In the genomic region with DNA sequence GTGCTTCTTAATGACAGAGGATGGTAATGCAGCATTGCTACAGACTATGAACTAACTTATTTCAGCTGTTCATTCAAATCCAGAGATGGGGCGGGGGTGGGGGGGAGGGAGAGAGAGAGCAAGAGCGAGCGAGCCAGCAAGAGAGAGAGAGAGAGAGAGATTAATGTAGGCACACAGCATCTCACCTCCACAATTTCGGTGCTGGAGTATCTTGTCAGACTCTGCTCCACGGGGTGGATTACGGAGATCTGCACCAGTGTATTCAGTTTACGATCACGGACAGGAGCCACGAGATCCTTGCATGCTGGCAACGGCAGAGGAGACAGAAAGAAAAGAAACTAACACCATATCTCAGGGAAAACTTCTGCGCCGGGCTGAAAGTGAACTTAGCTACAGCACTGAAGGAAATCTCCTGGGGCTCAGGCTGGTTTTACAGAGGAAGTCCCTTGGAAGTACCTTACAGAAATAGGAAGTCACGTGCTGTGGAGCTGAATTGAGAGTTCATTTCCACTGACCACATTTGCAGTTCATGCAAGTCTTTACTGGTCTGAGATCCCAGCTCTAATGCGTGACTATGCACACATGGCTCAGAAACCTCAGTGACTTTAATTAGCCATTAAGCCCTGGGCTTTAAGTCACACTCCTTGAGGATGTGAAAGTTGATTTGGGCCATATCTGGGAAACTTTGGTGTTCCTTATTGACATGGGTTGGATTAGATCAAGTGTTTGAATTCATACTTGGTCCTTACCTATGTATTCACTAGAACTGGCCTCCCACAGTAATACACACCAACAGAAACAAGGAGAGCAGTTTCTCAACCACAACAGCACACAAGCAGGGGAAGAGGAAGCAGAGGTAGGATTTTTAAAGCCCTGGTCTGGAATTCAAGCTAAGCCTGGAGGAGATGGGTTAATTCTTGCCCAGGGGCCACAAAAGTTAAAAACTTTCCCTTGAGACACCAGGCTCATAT, we compare ENCODE assay signal across 8 cellular contexts.
DNase-seq lines count a peak whose midpoint lies in the region; ATAC-seq and TF ChIP-seq lines count a peak whose summit lies in the region.

No MANE protein-coding gene starts in this region.

- peak; percentile 66 for ATAC-seq in activated CD8-positive, alpha-beta T cell treated with anti-CD3 and anti-CD28 coated beads, Interleukin-2, amount 10 ng/mL, durations not matched to agents 7 days and 5 days

- WGBS in endodermal cell (ENCODE audit: insufficient coverage in 1 of 2, insufficient read length in 1 of 2), 2 experiments, result 54 to 56% methylated on average over 8 to 14 of the region's 14 CpGs
- WGBS in stomach, 5 donors, result 0 to 4% (median 2%) methylated on average over 13 to 14 of the region's 14 CpGs

- POLR2A ChIA-PET in activated CD8-positive, alpha-beta T cell treated with anti-CD3 and anti-CD28 coated beads, Interleukin-2, amount 10 ng/mL, durations not matched to agents 7 days and 5 days (lab: Charles Lee), result interaction anchor here (0.5 to 7.7 kb wide), 15 partner anchors 9 to 298 kb away, joined by 3 to 106 read pairs (median 4); no protein-coding TSS in a partner anchor

- H3K9ac ChIP-seq in endodermal cell (ENCODE audit: extremely low read depth, low read length, poor library complexity, severe bottlenecking) (no peak overlapping the region), mucosa of stomach (ENCODE audit: low read length) (peak overlapping the region; percentile 18)

- TF ChIP-seq POLR2A in stomach (IDR thresholded peaks at IDR 0.05), result no peak

- no peak for TF ChIP-seq EP300 in stomach (IDR thresholded peaks at IDR 0.05)

- peak overlapping the region; percentile 92 for H3K4me3 Mint-ChIP-seq in activated CD8-positive, alpha-beta T cell treated with anti-CD3 and anti-CD28 coated beads, Interleukin-2, amount 10 ng/mL, durations not matched to agents 7 days and 5 days
- peak overlapping the region; percentile 25 for H3K4me3 Mint-ChIP-seq in endodermal cell

- H3K27ac ChIP-seq in endodermal cell (ENCODE audit: low read depth, low read length), result peak overlapping the region; percentile 65
- peak overlapping the region; percentile 12 to 86 (median 78) for H3K27ac ChIP-seq in stomach

- H3K36me3 ChIP-seq in H7 (replicated peaks; ENCODE audit: control insufficient read depth, insufficient read depth, low read length) (no peaks in the 10 kb centered on the region), endodermal cell (ENCODE audit: control insufficient read depth, insufficient read depth, low read length) (no peaks in the 10 kb centered on the region), mucosa of stomach (ENCODE audit: control insufficient read depth, insufficient read depth, low read length) (no peaks in the 10 kb centered on the region), stomach (no peaks in the 10 kb centered on the region)

- DNase-seq in ELF-1 (ENCODE audit: low read depth, low spot score) (peak; percentile 65), H7 (no peak), NAMALWA (ENCODE audit: low spot score) (peak; percentile 3), endodermal cell (peak; percentile 60), stomach (peak; percentile 38), NCI-H2227 treated with DMSO at 0.1 percent for 48 hours (lab: John Stamatoyannopoulos, UW) (no peak)
- peak; percentile 74 for DNase-seq in activated CD8-positive, alpha-beta T cell treated with anti-CD3 and anti-CD28 coated beads, Interleukin-2, amount 10 ng/mL, durations not matched to agents 7 days and 5 days

- peaks cover 28% of the 10 kb centered on the region for H3K36me3 Mint-ChIP-seq in activated CD8-positive, alpha-beta T cell treated with anti-CD3 and anti-CD28 coated beads, Interleukin-2, amount 10 ng/mL, durations not matched to agents 7 days and 5 days (ENCODE audit: low read depth)
- no peaks in the 10 kb centered on the region for H3K36me3 Mint-ChIP-seq in endodermal cell (ENCODE audit: low read depth)

- H3K4me3 ChIP-seq in H7 (ENCODE audit: insufficient read depth, low read depth, low read length) (peak overlapping the region; percentile 16; the same call in 1 of the 2 replicates), endodermal cell (ENCODE audit: low read length) (no peak overlapping the region), mucosa of stomach (ENCODE audit: low read length) (peak overlapping the region; percentile 7), stomach (peak overlapping the region; percentile 45 to 52 (median 48))

- CTCF ChIA-PET in activated CD8-positive, alpha-beta T cell treated with anti-CD3 and anti-CD28 coated beads, Interleukin-2, amount 10 ng/mL, durations not matched to agents 7 days and 5 days (lab: Charles Lee), result interaction anchor here (0.6 to 13.6 kb wide), 7 partner anchors 11 to 387 kb away, joined by 3 to 157 read pairs (median 4); no protein-coding TSS in a partner anchor

- intact Hi-C loops in stomach (cut with DNase I; ENCODE audit: low total_unique reads), result no loop called here

- H3K27ac Mint-ChIP-seq in activated CD8-positive, alpha-beta T cell treated with anti-CD3 and anti-CD28 coated beads, Interleukin-2, amount 10 ng/mL, durations not matched to agents 7 days and 5 days, result peak overlapping the region; percentile 97
- peak overlapping the region; percentile 67 for H3K27ac Mint-ChIP-seq in endodermal cell

- no peaks in the 10 kb centered on the region for H3K27me3 Mint-ChIP-seq in activated CD8-positive, alpha-beta T cell treated with anti-CD3 and anti-CD28 coated beads, Interleukin-2, amount 10 ng/mL, durations not matched to agents 7 days and 5 days (ENCODE audit: low read depth)
- H3K27me3 Mint-ChIP-seq in endodermal cell (ENCODE audit: insufficient read depth), result no peaks in the 10 kb centered on the region

- H3K4me1 ChIP-seq in endodermal cell (ENCODE audit: control insufficient read depth, insufficient read depth, low read length) (peaks cover 8% of the 10 kb centered on the region), mucosa of stomach (ENCODE audit: control insufficient read depth, insufficient read depth, low read length) (peaks cover 24% of the 10 kb centered on the region), stomach (peaks cover 9 to 54% (median 24%) of the 10 kb centered on the region in 4 donors)

- TF ChIP-seq CTCF in endodermal cell (conservative IDR thresholded peaks at IDR 0.05) (no peak), stomach (IDR thresholded peaks at IDR 0.05) (no peak)

- H3K4me1 Mint-ChIP-seq in activated CD8-positive, alpha-beta T cell treated with anti-CD3 and anti-CD28 coated beads, Interleukin-2, amount 10 ng/mL, durations not matched to agents 7 days and 5 days (ENCODE audit: low read depth), result peaks cover 70% of the 10 kb centered on the region
- H3K4me1 Mint-ChIP-seq in endodermal cell, result peaks cover 33% of the 10 kb centered on the region

- H3K9me3 ChIP-seq in endodermal cell (ENCODE audit: control insufficient read depth, low read length), result no peaks in the 10 kb centered on the region
- no peaks in the 10 kb centered on the region for H3K9me3 ChIP-seq in mucosa of stomach (ENCODE audit: control insufficient read depth, low read length)
- no peaks in the 10 kb centered on the region for H3K9me3 ChIP-seq in stomach

- H3K9me3 Mint-ChIP-seq in activated CD8-positive, alpha-beta T cell treated with anti-CD3 and anti-CD28 coated beads, Interleukin-2, amount 10 ng/mL, durations not matched to agents 7 days and 5 days (ENCODE audit: insufficient read depth), result no peaks in the 10 kb centered on the region
- H3K9me3 Mint-ChIP-seq in endodermal cell, result no peaks in the 10 kb centered on the region

- H3K27me3 ChIP-seq in H7 (ENCODE audit: control insufficient read depth, insufficient read depth, low read length) (no peaks in the 10 kb centered on the region), endodermal cell (ENCODE audit: control insufficient read depth, insufficient read depth, low read length, poor library complexity, severe bottlenecking) (no peaks in the 10 kb centered on the region), mucosa of stomach (ENCODE audit: control insufficient read depth, insufficient read depth, low read length) (no peaks in the 10 kb centered on the region), stomach (no peaks in the 10 kb centered on the region)

Comparison
In these comparisons a context has a peak if more than half of its experiments do, and no peak if none do; other contexts are left out.
1. DNase-seq: peak in ELF-1 (single experiment), NAMALWA (single experiment), activated CD8-positive, alpha-beta T cell treated with anti-CD3 and anti-CD28 coated beads, Interleukin-2, amount 10 ng/mL, durations not matched to agents 7 days and 5 days (single experiment), endodermal cell (single experiment) and stomach (single experiment); none in H7 (single experiment) and NCI-H2227 treated with DMSO at 0.1 percent for 48 hours (single experiment).